Comparison of ENCODE assay signal across 6 cellular contexts in the genomic region with DNA sequence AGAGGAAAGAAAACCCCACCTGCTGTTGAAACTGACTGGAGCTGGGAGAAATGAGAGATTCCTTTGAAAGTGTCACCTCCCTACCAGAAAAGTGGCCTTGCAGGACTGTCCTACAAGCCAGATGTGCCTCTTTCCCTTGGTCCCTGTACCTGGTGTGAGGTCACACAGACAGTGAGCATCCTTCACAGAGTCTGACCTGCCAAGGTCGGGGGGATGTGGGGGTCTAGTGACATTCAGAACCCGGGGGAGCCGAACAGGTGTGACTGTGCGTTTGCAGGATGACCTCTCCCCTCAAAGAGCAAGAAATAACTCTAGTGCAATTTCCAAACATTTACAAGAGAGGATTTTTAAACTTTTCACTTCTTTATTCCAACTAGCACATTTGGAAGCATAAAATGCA.
"Had no signal": no experiment of that assay in that cellular context is flagged by ENCODE, and none has a peak within 500 bp of the region (broad histone marks: within the 10 kb centered on the region; RNA-seq: fewer than 3 reads in every experiment).

No MANE protein-coding gene starts in this region.

- H3K4me3 ChIP-seq: K562 had no signal

- ATAC-seq: HepG2, K562 had no signal

- DNase-seq: IMR-90, KBM-7, KG1 had no signal

- H3K27ac ChIP-seq: HL-60 had no signal
